Comparison of ENCODE assay signal across 29 cellular contexts in genomic region chr2:182133195-182133891, GRCh38.
A peak's percentile ranks its signal among the peaks of the same experiment; 100 is the strongest.
DNase-seq lines count a peak whose midpoint lies in the region; ATAC-seq and TF ChIP-seq lines count a peak whose summit lies in the region.
"Had no signal": no experiment of that assay in that cellular context is flagged by ENCODE, and none has a peak within 500 bp of the region (broad histone marks: within the 10 kb centered on the region; RNA-seq: fewer than 3 reads in every experiment).

No MANE protein-coding gene starts in this region.

- H3K14ac ChIP-seq in IMR-90 (replicated peaks; ENCODE audit: low read depth, low read length) = no peak overlapping the region

- no CpG with 5 or more reads among the region's 1 CpG for WGBS in IMR-90 (ENCODE audit: extremely low coverage in 2 of 2, insufficient read length in 1 of 2), 2 experiments

- no peak overlapping the region for H3K23ac ChIP-seq in IMR-90 (ENCODE audit: low read depth, low read length)

- no peak overlapping the region for H4K5ac ChIP-seq in IMR-90 (ENCODE audit: low read depth, low read length)

- no peak overlapping the region for H3K56ac ChIP-seq in IMR-90 (ENCODE audit: extremely low read depth, insufficient read depth, low read length)

- H3K36me3 ChIP-seq in ACC112 (ENCODE audit: insufficient read depth, low read length) (no peaks in the 10 kb centered on the region), IMR-90 (ENCODE audit: control insufficient read depth, insufficient read depth, low read length) (no peaks in the 10 kb centered on the region), brain microvascular endothelial cell (replicated peaks) (no peaks in the 10 kb centered on the region), lower lobe of right lung (no peaks in the 10 kb centered on the region), gastrocnemius medialis (no peaks in the 10 kb centered on the region)
- H3K36me3 ChIP-seq: adrenal gland, cardiac muscle cell, pancreas, SJCRH30 had no signal

- H4K8ac ChIP-seq in IMR-90 (ENCODE audit: low read depth in 2 of 2, low read length in 2 of 2) = no peak overlapping the region

- intact Hi-C loops in IMR-90 (cut with micrococcal nuclease) = loop anchor here (5.0 to 10.0 kb wide), 3 partner anchors 669 to 1151 kb away; partner anchors contain the start of gene UBE2E3
- intact Hi-C loops in lower lobe of right lung (cut with DNase I) = no loop called here
- intact Hi-C loops in cardiac septum (cut with DNase I) = no loop called here
- intact Hi-C loops in gastrocnemius medialis (cut with DNase I; ENCODE audit: low total_unique reads) = no loop called here

- TF ChIP-seq RAD21 in IMR-90 (IDR thresholded peaks at IDR 0.05; ENCODE audit: low read length) = no peak

- H3K27me3 ChIP-seq in ACC112 (ENCODE audit: insufficient read depth, low read length) (no peaks in the 10 kb centered on the region), IMR-90 (ENCODE audit: control insufficient read depth, insufficient read depth, low read length) (no peaks in the 10 kb centered on the region), brain microvascular endothelial cell (replicated peaks) (no peaks in the 10 kb centered on the region), lower lobe of right lung (ENCODE audit: low read depth) (no peaks in the 10 kb centered on the region), gastrocnemius medialis (no peaks in the 10 kb centered on the region)
- H3K27me3 ChIP-seq: adrenal gland, cardiac muscle cell, hepatocyte, pancreas, SJCRH30, testis had no signal

- POLR2A ChIA-PET in IMR-90 (lab: Charles Lee; ENCODE audit: unreplicated experiment) = no interaction called here

- no peaks in the 10 kb centered on the region for H4K20me1 ChIP-seq in IMR-90 (ENCODE audit: insufficient read depth, low read length)

- no peak overlapping the region for H2BK15ac ChIP-seq in IMR-90 (ENCODE audit: low read depth, low read length)

- peak overlapping the region; percentile 69 for H2AFZ ChIP-seq in ACC112 (ENCODE audit: low read length, unreplicated experiment)
- H2AFZ ChIP-seq in IMR-90 (replicated peaks; ENCODE audit: low read length, poor library complexity) = no peak overlapping the region
- H2AFZ ChIP-seq: hepatocyte had no signal

- H3K9me1 ChIP-seq in IMR-90 (ENCODE audit: insufficient read depth, low read length) = 0 out of 2 replicates have a peak, but pooled peaks cover 3% of the 10 kb centered on the region

- H2BK5ac ChIP-seq in IMR-90 (ENCODE audit: low read depth, low read length, poor library complexity, severe bottlenecking) = no peak overlapping the region

- H3K4me3 Mint-ChIP-seq in activated T-cell treated with anti-CD3 and anti-CD28 coated beads, Interleukin-2, amount 50 U/mL, for 72 hours = no peak overlapping the region
- H3K4me3 Mint-ChIP-seq: activated T-cell treated with anti-CD3 and anti-CD28 coated beads, Interleukin-2, amount 50 U/mL, for 24 hours; B cell; nephron progenitor cell had no signal

- H3K79me2 ChIP-seq in ACC112 (ENCODE audit: control insufficient read depth, insufficient read depth, low read length, unreplicated experiment) = no peaks in the 10 kb centered on the region
- H3K79me2 ChIP-seq: hepatocyte had no signal

- no peaks in the 10 kb centered on the region for H3K9me3 Mint-ChIP-seq in activated T-cell treated with anti-CD3 and anti-CD28 coated beads, Interleukin-2, amount 50 U/mL, for 72 hours
- H3K9me3 Mint-ChIP-seq: activated T-cell treated with anti-CD3 and anti-CD28 coated beads, Interleukin-2, amount 50 U/mL, for 24 hours; nephron progenitor cell had no signal

- no peaks in the 10 kb centered on the region for H3K36me3 Mint-ChIP-seq in activated T-cell treated with anti-CD3 and anti-CD28 coated beads, Interleukin-2, amount 50 U/mL, for 72 hours (ENCODE audit: insufficient read depth in 2 of 2)

- H3K9me3 ChIP-seq in IMR-90 (ENCODE audit: control insufficient read depth, insufficient read depth, low read length) (no peaks in the 10 kb centered on the region), lower lobe of right lung (no peaks in the 10 kb centered on the region), gastrocnemius medialis (no peaks in the 10 kb centered on the region)
- H3K9me3 ChIP-seq: adrenal gland, pancreas, SJCRH30, testis had no signal

- no peak overlapping the region for H3K9ac ChIP-seq in IMR-90 (ENCODE audit: low read depth, low read length)

- in situ Hi-C loops in IMR-90 (cut with MboI; ENCODE audit: low sequenced_read_pairs) = loop anchor here (25.0 kb wide), 1 partner anchor 546 kb away; no protein-coding TSS in a partner anchor
- in situ Hi-C loops in brain microvascular endothelial cell (cut with HindIII; ENCODE audit: low pct_ligation_motif_present, low sequenced_read_pairs) = no loop called here
- in situ Hi-C loops in gastrocnemius medialis (cut with MboI; ENCODE audit: low sequenced_read_pairs in 4 of 4) = no loop called here

- H3K27ac Mint-ChIP-seq in activated T-cell treated with anti-CD3 and anti-CD28 coated beads, Interleukin-2, amount 50 U/mL, for 72 hours = no peak overlapping the region
- H3K27ac Mint-ChIP-seq: activated T-cell treated with anti-CD3 and anti-CD28 coated beads, Interleukin-2, amount 50 U/mL, for 24 hours; B cell; nephron progenitor cell had no signal

- peak; percentile 54 for ATAC-seq in IMR-90 (ENCODE audit: low read depth)
- no peak for ATAC-seq in activated T-cell treated with anti-CD3 and anti-CD28 coated beads, Interleukin-2, amount 50 U/mL, for 72 hours (replicated peaks in 1 of 2)
- no peak for ATAC-seq in lower lobe of right lung
- ATAC-seq in gastrocnemius medialis = no peak
- ATAC-seq: K562, left ventricle myocardium superior, Panc1, pancreas, right cardiac atrium had no signal

- H2AK5ac ChIP-seq in IMR-90 (ENCODE audit: low read depth, low read length) = no peak overlapping the region

- H3K18ac ChIP-seq in IMR-90 (ENCODE audit: low read depth, low read length) = no peak overlapping the region

- BruUV-seq in IMR-90 (replicated peaks; lab: Mats Ljungman, UMichigan) = no TSS peak

- no peak for TF ChIP-seq POLR2A in IMR-90 (IDR thresholded peaks at IDR 0.05; ENCODE audit: low read depth, low read length)
- TF ChIP-seq POLR2A in gastrocnemius medialis (IDR thresholded peaks at IDR 0.05) = no peak

- H3K4me3 ChIP-seq in ACC112 (ENCODE audit: low read depth, low read length) = no peak overlapping the region
- no peak overlapping the region for H3K4me3 ChIP-seq in IMR-90 (ENCODE audit: insufficient read depth, low read depth, low read length)
- no peak overlapping the region for H3K4me3 ChIP-seq in brain microvascular endothelial cell (ENCODE audit: low read depth, low read length)
- H3K4me3 ChIP-seq in lower lobe of right lung = no peak overlapping the region
- H3K4me3 ChIP-seq in gastrocnemius medialis = no peak overlapping the region
- H3K4me3 ChIP-seq: adrenal gland, cardiac muscle cell, hepatocyte, K562, pancreas, SJCRH30, testis had no signal

- H3K4me2 ChIP-seq in IMR-90 (ENCODE audit: low read depth, low read length) = peak overlapping the region; percentile 37; the same call in 1 of the 2 replicates
- H3K4me2 ChIP-seq: hepatocyte had no signal

- no peak overlapping the region for H4K91ac ChIP-seq in IMR-90 (ENCODE audit: insufficient read depth, low read depth, low read length)

- H3K4ac ChIP-seq in IMR-90 (ENCODE audit: low read depth, low read length) = no peak overlapping the region

- H3K27ac ChIP-seq in ACC112 (ENCODE audit: low read depth, low read length) (peak overlapping the region; percentile 29), IMR-90 (ENCODE audit: insufficient read depth, low read length) (no peak overlapping the region), brain microvascular endothelial cell (peak overlapping the region; percentile 65), lower lobe of right lung (no peak overlapping the region), gastrocnemius medialis (no peak overlapping the region)
- H3K27ac ChIP-seq: adrenal gland, cardiac muscle cell, hepatocyte, pancreas, SJCRH30, testis had no signal

- H3K27me3 Mint-ChIP-seq in activated T-cell treated with anti-CD3 and anti-CD28 coated beads, Interleukin-2, amount 50 U/mL, for 72 hours (ENCODE audit: low read depth) = peaks cover 8% of the 10 kb centered on the region

- no peak overlapping the region for H2BK20ac ChIP-seq in IMR-90 (ENCODE audit: low read depth, low read length)

- peak; percentile 64 for DNase-seq in IMR-90
- DNase-seq in brain microvascular endothelial cell = peak; percentile 7
- peak; percentile 31 for DNase-seq in hepatic stellate cell (ENCODE audit: low spot score)
- no peak for DNase-seq in activated T-cell treated with anti-CD3 and anti-CD28 coated beads, Interleukin-2, amount 50 U/mL, for 72 hours
- no peak for DNase-seq in lower lobe of right lung
- DNase-seq in cardiac septum (ENCODE audit: low spot score) = no peak
- DNase-seq in gastrocnemius medialis = no peak
- DNase-seq: activated CD4-positive, alpha-beta T cell treated with anti-CD3 and anti-CD28 coated beads for 1 hour; activated naive CD4-positive, alpha-beta T cell; activated T-cell treated with anti-CD3 and anti-CD28 coated beads, Interleukin-2, amount 50 U/mL, for 24 hours; adrenal gland; left ventricle myocardium superior; MM.1S; NCI-H1417 treated with DMSO at 0.1 percent for 48 hours; NCI-H524 treated with DMSO at 0.1 percent for 48 hours; nephron progenitor cell; pancreas; right cardiac atrium; SJCRH30; stimulated activated CD4-positive, alpha-beta T cell treated with anti-CD3 and anti-CD28 coated beads, Interleukin-4, amount 100 ng/mL, for 4 hours; stimulated activated naive CD4-positive, alpha-beta T cell treated with Interleukin-2 at 50 U/mL for 16 hours; T-helper 1 cell; testis had no signal

- dilution Hi-C loops in IMR-90 (cut with HindIII; ENCODE audit: low sequenced_read_pairs, unreplicated experiment) = no loop called here

- H3K79me1 ChIP-seq in IMR-90 (ENCODE audit: low read depth in 1 of 2, low read length in 2 of 2) = no peaks in the 10 kb centered on the region

- H2AK9ac ChIP-seq in IMR-90 (replicated peaks; ENCODE audit: low read depth, low read length, poor library complexity) = no peak overlapping the region

- CTCF ChIA-PET in IMR-90 (lab: Yijun Ruan, JAX) = interaction anchor here (0.6 to 1.0 kb wide), 2 partner anchors 392 to 395 kb away, joined by 3 read pairs; no protein-coding TSS in a partner anchor

- TF ChIP-seq CTCF in IMR-90 (conservative IDR thresholded peaks at IDR 0.05; ENCODE audit: low read depth, low read length) = no peak
- no peak for TF ChIP-seq CTCF in brain microvascular endothelial cell (IDR thresholded peaks at IDR 0.05; ENCODE audit: low read depth, low read length, missing control alignments)
- TF ChIP-seq CTCF in lower lobe of right lung (IDR thresholded peaks at IDR 0.05) = no peak
- TF ChIP-seq CTCF in gastrocnemius medialis (IDR thresholded peaks at IDR 0.05 in 4 of 5, conservative IDR thresholded peaks at IDR 0.05 in 1 of 5) = no peak

- no peaks in the 10 kb centered on the region for H3K4me1 Mint-ChIP-seq in activated T-cell treated with anti-CD3 and anti-CD28 coated beads, Interleukin-2, amount 50 U/mL, for 72 hours (ENCODE audit: low read depth)
- H3K4me1 Mint-ChIP-seq: B cell had no signal

- H3K4me1 ChIP-seq in ACC112 (ENCODE audit: control insufficient read depth, insufficient read depth, low read length, unreplicated experiment) (peaks cover 25% of the 10 kb centered on the region), IMR-90 (ENCODE audit: control insufficient read depth, insufficient read depth, low read length) (peaks cover 10% of the 10 kb centered on the region), lower lobe of right lung (no peaks in the 10 kb centered on the region), gastrocnemius medialis (peaks cover 0 to 3% of the 10 kb centered on the region in 2 donors)
- H3K4me1 ChIP-seq: adrenal gland, pancreas, SJCRH30, testis had no signal

- no peak overlapping the region for H2BK120ac ChIP-seq in IMR-90 (ENCODE audit: low read depth, low read length)

Comparison
In these comparisons a context has a peak if more than half of its experiments do, and no peak if none do; other contexts are left out.
1. H3K27ac ChIP-seq: peak in ACC112 (single experiment) and brain microvascular endothelial cell (single experiment); none in IMR-90 (single experiment), lower lobe of right lung (single experiment) and gastrocnemius medialis (0 of 4).
2. DNase-seq: peak in IMR-90 (single experiment), brain microvascular endothelial cell (single experiment) and hepatic stellate cell (single experiment); none in activated T-cell treated with anti-CD3 and anti-CD28 coated beads, Interleukin-2, amount 50 U/mL, for 72 hours (0 of 2), lower lobe of right lung (single experiment), cardiac septum (single experiment) and gastrocnemius medialis (0 of 2).